8 cellular contexts compared by ENCODE assay signal in genomic region chr7:100430450-100431285, GRCh38. TPM values are rescaled to one million over a fixed set of nuclear protein-coding genes. Genes with fewer than 3 reads are reported as not detected.
DNase-seq lines count a peak whose midpoint lies in the region; ATAC-seq and TF ChIP-seq lines count a peak whose summit lies in the region.

No MANE protein-coding gene starts in this region.

- peak overlapping the region; percentile 100 for H3K27ac ChIP-seq in cardiac muscle cell
- H3K27ac ChIP-seq in endodermal cell (ENCODE audit: low read depth, low read length), result peak overlapping the region; percentile 100
- peak overlapping the region; percentile 97 for H3K27ac ChIP-seq in naive thymus-derived CD4-positive, alpha-beta T cell (ENCODE audit: low read depth, low read length)

- TF ChIP-seq CTCF in cardiac muscle cell (IDR thresholded peaks at IDR 0.05; ENCODE audit: low read depth, low read length) (no peak), endodermal cell (conservative IDR thresholded peaks at IDR 0.05) (no peak)

- CTCF ChIA-PET in naive thymus-derived CD4-positive, alpha-beta T cell (lab: Charles Lee), result no interaction called here

- H3K27me3 Mint-ChIP-seq in endodermal cell (ENCODE audit: insufficient read depth), result peaks cover 16% of the 10 kb centered on the region
- H3K27me3 Mint-ChIP-seq in naive thymus-derived CD4-positive, alpha-beta T cell, result peaks cover 0 to 24% (median 0%) of the 10 kb centered on the region in 5 donors

- H3K27ac Mint-ChIP-seq in endodermal cell, result peak overlapping the region; percentile 91
- H3K27ac Mint-ChIP-seq in naive thymus-derived CD4-positive, alpha-beta T cell, result peak overlapping the region; percentile 77 to 100 (median 91)

- DNase-seq in cardiac muscle cell (ENCODE audit: low read depth in 1 of 2, low spot score in 1 of 2) (peak; percentile 30 to 38), cardiac septum (ENCODE audit: low spot score) (no peak), endodermal cell (peak; percentile 58), hippocampal formation (lab: John Stamatoyannopoulos, UW) (no peak), GOT3 (lab: John Stamatoyannopoulos, UW) (no peak)
- DNase-seq in activated CD4-positive, alpha-beta T cell treated with anti-CD3 and anti-CD28 coated beads for 48 hours, result peak; percentile 61
- DNase-seq in naive thymus-derived CD4-positive, alpha-beta T cell, result peak in 3 of 9 donors; percentile 25 to 41 (median 25)

- peaks cover 43% of the 10 kb centered on the region for H3K4me1 Mint-ChIP-seq in endodermal cell
- H3K4me1 Mint-ChIP-seq in naive thymus-derived CD4-positive, alpha-beta T cell, result peaks cover 33 to 69% (median 54%) of the 10 kb centered on the region in 7 donors

- H3K4me3 Mint-ChIP-seq in endodermal cell, result peak overlapping the region; percentile 89
- H3K4me3 Mint-ChIP-seq in naive thymus-derived CD4-positive, alpha-beta T cell, result peak overlapping the region; percentile 81 to 97 (median 86)

- H3K4me3 ChIP-seq in cardiac muscle cell (peak overlapping the region; percentile 77), endodermal cell (ENCODE audit: low read length) (peak overlapping the region; percentile 97)
- peak overlapping the region; percentile 88 for H3K4me3 ChIP-seq in naive thymus-derived CD4-positive, alpha-beta T cell (ENCODE audit: low read length)

- intact Hi-C loops in cardiac septum (cut with DNase I), result no loop called here
- intact Hi-C loops in naive thymus-derived CD4-positive, alpha-beta T cell (cut with micrococcal nuclease), result loop anchor here in 1 of 2 donors (10.0 kb wide), 1 partner anchor 894 kb away; the partner anchor contains the start of gene IFT22

- WGBS in endodermal cell (ENCODE audit: insufficient coverage in 1 of 2, insufficient read length in 1 of 2), 2 experiments, result 51 to 59% methylated on average over 9 to 32 of the region's 33 CpGs

- H3K36me3 ChIP-seq in cardiac muscle cell (peaks cover 9% of the 10 kb centered on the region), endodermal cell (ENCODE audit: control insufficient read depth, insufficient read depth, low read length) (peaks cover 42% of the 10 kb centered on the region)
- peaks cover 0 to 38% (median 3%) of the 10 kb centered on the region in 3 experiments for H3K36me3 ChIP-seq in naive thymus-derived CD4-positive, alpha-beta T cell (ENCODE audit: control insufficient read depth in 2 of 3, insufficient read depth in 3 of 3, low read length in 3 of 3)

- H3K9me3 ChIP-seq in cardiac muscle cell (ENCODE audit: low read depth), result no peaks in the 10 kb centered on the region
- H3K9me3 ChIP-seq in endodermal cell (ENCODE audit: control insufficient read depth, low read length), result no peaks in the 10 kb centered on the region
- H3K9me3 ChIP-seq in naive thymus-derived CD4-positive, alpha-beta T cell (ENCODE audit: control insufficient read depth in 2 of 3, low read length in 3 of 3), result no peaks in the 10 kb centered on the region

- H3K36me3 Mint-ChIP-seq in endodermal cell (ENCODE audit: low read depth), result peaks cover 38% of the 10 kb centered on the region
- peaks cover 0 to 32% (median 13%) of the 10 kb centered on the region in 5 donors for H3K36me3 Mint-ChIP-seq in naive thymus-derived CD4-positive, alpha-beta T cell

- H3K4me1 ChIP-seq in cardiac muscle cell (ENCODE audit: low read depth) (peaks cover 27% of the 10 kb centered on the region), endodermal cell (ENCODE audit: control insufficient read depth, insufficient read depth, low read length) (peaks cover 24% of the 10 kb centered on the region)
- H3K4me1 ChIP-seq in naive thymus-derived CD4-positive, alpha-beta T cell (ENCODE audit: control insufficient read depth in 2 of 2, insufficient read depth in 2 of 2, low read length in 2 of 2), result peaks cover 32 to 44% of the 10 kb centered on the region in 2 donors

- POLR2A ChIA-PET in naive thymus-derived CD4-positive, alpha-beta T cell (lab: Charles Lee), result interaction anchor here (0.6 to 4.1 kb wide), 20 partner anchors 7 to 743 kb away, joined by 3 to 58 read pairs (median 4); partner anchors contain the start of genes FBXO24, LRCH4, MCM7 and POP7

- ATAC-seq in naive thymus-derived CD4-positive, alpha-beta T cell, result no peak
- ATAC-seq in HG03457 (IDR thresholded peaks at IDR 0.05; ENCODE audit: unreplicated experiment), result no peak

- H3K9me3 Mint-ChIP-seq in endodermal cell, result peaks cover 7% of the 10 kb centered on the region
- H3K9me3 Mint-ChIP-seq in naive thymus-derived CD4-positive, alpha-beta T cell, result peaks cover 0 to 20% (median 0%) of the 10 kb centered on the region in 11 donors

- H3K27me3 ChIP-seq in cardiac muscle cell (no peaks in the 10 kb centered on the region), endodermal cell (ENCODE audit: control insufficient read depth, insufficient read depth, low read length, poor library complexity, severe bottlenecking) (no peaks in the 10 kb centered on the region)
- H3K27me3 ChIP-seq in naive thymus-derived CD4-positive, alpha-beta T cell (ENCODE audit: control insufficient read depth in 2 of 2, insufficient read depth in 2 of 2, low read length in 2 of 2), result no peaks in the 10 kb centered on the region

- H3K9ac ChIP-seq in endodermal cell (ENCODE audit: extremely low read depth, low read length, poor library complexity, severe bottlenecking), result peak overlapping the region; percentile 94

RNA-seq across cellular contexts. Expression of gene MEPCE, which starts 1.0 kb away (rescaled TPM):
- total RNA-seq in cardiac muscle cell, result 28.5 and 41.7 TPM in 2 replicates
- 21.5 and 27.0 TPM in 2 replicates for polyA plus RNA-seq in cardiac muscle cell
- total RNA-seq in cardiac septum, result 19.7 TPM
- total RNA-seq in endodermal cell, result 10 to 100 TPM; 32.9 to 48.0 TPM
- polyA plus RNA-seq in endodermal cell (2013, experiment 1 of 2), result 37.6 TPM
- polyA plus RNA-seq in endodermal cell (2013, experiment 2 of 2), result 34.8 TPM
- total RNA-seq in naive thymus-derived CD4-positive, alpha-beta T cell, result 10 to 100 TPM; 47.9 to 68.2 (median 65.1) TPM
- 10 to 100 TPM; 12.2 to 20.5 TPM for polyA plus RNA-seq in naive thymus-derived CD4-positive, alpha-beta T cell

RNA-seq across cellular contexts. Expression of gene ZCWPW1, which starts 2.2 kb away (rescaled TPM):
- total RNA-seq in cardiac muscle cell (7.9 and 8.1 TPM in 2 replicates), cardiac septum (3.4 TPM), endodermal cell (1 to 10 TPM; 1.9 to 2.3 TPM)
- 13.0 and 18.0 TPM in 2 replicates for polyA plus RNA-seq in cardiac muscle cell
- 2.0 TPM for polyA plus RNA-seq in endodermal cell (2013, experiment 1 of 2)
- 2.4 TPM for polyA plus RNA-seq in endodermal cell (2013, experiment 2 of 2)
- total RNA-seq in naive thymus-derived CD4-positive, alpha-beta T cell, result 10 to 100 TPM in 3 of 5 experiments, 1 to 10 TPM in 2; 4.1 to 18.6 (median 10.3) TPM
- 1 to 10 TPM; 5.6 to 5.9 TPM for polyA plus RNA-seq in naive thymus-derived CD4-positive, alpha-beta T cell

RNA-seq across cellular contexts. Expression of gene PPP1R35, which starts 5.6 kb away (rescaled TPM):
- total RNA-seq in cardiac muscle cell (51.5 and 81.5 TPM in 2 replicates), cardiac septum (15.7 TPM), endodermal cell (10 to 100 TPM; 43.8 to 65.6 TPM)
- polyA plus RNA-seq in cardiac muscle cell, result 78.7 and 108 TPM in 2 replicates
- 46.4 TPM for polyA plus RNA-seq in endodermal cell (2013, experiment 1 of 2)
- 47.1 TPM for polyA plus RNA-seq in endodermal cell (2013, experiment 2 of 2)
- total RNA-seq in naive thymus-derived CD4-positive, alpha-beta T cell, result 10 to 100 TPM; 33.5 to 80.0 (median 65.7) TPM
- polyA plus RNA-seq in naive thymus-derived CD4-positive, alpha-beta T cell, result 10 to 100 TPM; 25.1 to 52.7 TPM

RNA-seq across cellular contexts. Expression of gene SPACDR, which starts 33.4 kb away (rescaled TPM):
- total RNA-seq in cardiac muscle cell (0.28 and 1.6 TPM in 2 replicates), cardiac septum (1.1 TPM), endodermal cell (1 to 10 TPM; 1.3 to 1.5 TPM)
- 0.79 and 1.2 TPM in 2 replicates for polyA plus RNA-seq in cardiac muscle cell
- polyA plus RNA-seq in endodermal cell (2013, experiment 1 of 2), result 1.4 TPM
- 0.83 TPM for polyA plus RNA-seq in endodermal cell (2013, experiment 2 of 2)
- 1 to 10 TPM; 1.6 to 7.8 (median 2.2) TPM for total RNA-seq in naive thymus-derived CD4-positive, alpha-beta T cell
- under 1 TPM in 1 of 2 donors, not detected in 1; 0.85 TPM for polyA plus RNA-seq in naive thymus-derived CD4-positive, alpha-beta T cell

RNA-seq across cellular contexts. Expression of gene TSC22D4, which starts 48.3 kb away (rescaled TPM):
- total RNA-seq in cardiac muscle cell, result 103 and 133 TPM in 2 replicates
- polyA plus RNA-seq in cardiac muscle cell, result 91.9 and 138 TPM in 2 replicates
- total RNA-seq in cardiac septum, result 35.0 TPM
- 10 to 100 TPM; 30.9 to 35.2 TPM for total RNA-seq in endodermal cell
- polyA plus RNA-seq in endodermal cell (2013, experiment 1 of 2), result 23.5 TPM
- polyA plus RNA-seq in endodermal cell (2013, experiment 2 of 2), result 25.1 TPM
- 100 to 1,000 TPM in 4 of 5 experiments, 10 to 100 TPM in 1; 75.6 to 124 (median 115) TPM for total RNA-seq in naive thymus-derived CD4-positive, alpha-beta T cell
- polyA plus RNA-seq in naive thymus-derived CD4-positive, alpha-beta T cell, result 10 to 100 TPM; 23.7 to 30.1 TPM

Comparison
In these comparisons a context has a peak if more than half of its experiments do, and no peak if none do; other contexts are left out.
1. DNase-seq: peak in cardiac muscle cell (2 of 2), activated CD4-positive, alpha-beta T cell treated with anti-CD3 and anti-CD28 coated beads for 48 hours (single experiment) and endodermal cell (single experiment); none in cardiac septum (single experiment), hippocampal formation (0 of 2) and GOT3 (single experiment).
2. Peak in every context shown above with its lines, with median percentiles within 50 percentile points of each other: H3K27ac ChIP-seq and H3K4me3 ChIP-seq.